In the genomic region with DNA sequence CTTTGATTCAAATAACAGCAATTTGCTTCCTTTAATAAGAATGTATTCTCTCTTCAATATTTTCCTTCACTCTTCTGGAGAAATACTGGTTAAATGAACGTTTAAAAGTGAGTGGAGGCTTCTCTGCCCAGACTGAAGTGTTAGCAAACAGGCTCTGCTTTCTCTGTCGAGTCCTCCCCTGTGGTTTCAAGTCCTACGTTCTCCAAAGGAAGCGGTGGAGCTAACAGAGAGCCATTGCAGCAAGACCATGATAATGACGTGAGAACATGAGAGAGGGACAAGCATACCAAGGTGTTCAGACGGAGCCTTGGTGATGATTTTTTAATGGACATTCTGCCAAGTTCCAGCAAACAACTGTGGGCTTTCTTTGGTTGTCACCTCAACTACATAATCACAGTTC, we compare ENCODE assay signal across 15 cellular contexts. TPM values are rescaled to one million over a fixed set of nuclear protein-coding genes. Genes with fewer than 3 reads are reported as not detected.
A peak's percentile ranks its signal among the peaks of the same experiment; 100 is the strongest.
DNase-seq lines count a peak whose midpoint lies in the region; ATAC-seq and TF ChIP-seq lines count a peak whose summit lies in the region.
"Had no signal": no experiment of that assay in that cellular context is flagged by ENCODE, and none has a peak within 500 bp of the region (broad histone marks: within the 10 kb centered on the region; RNA-seq: fewer than 3 reads in every experiment).

No MANE protein-coding gene starts in this region.

- peak; percentile 15 for DNase-seq in DMS153 (lab: John Stamatoyannopoulos, UW)
- DNase-seq in DMS153 treated with DMSO at 0.1 percent for 48 hours (lab: John Stamatoyannopoulos, UW; ENCODE audit: unreplicated experiment): no peak
- peak; percentile 37 for DNase-seq in NCI-H345 treated with DMSO at 0.1 percent for 48 hours (lab: John Stamatoyannopoulos, UW; ENCODE audit: unreplicated experiment)
- no peak for DNase-seq in esophagus squamous epithelium (lab: John Stamatoyannopoulos, UW)
- DNase-seq in Kasumi-1 (lab: John Stamatoyannopoulos, UW): no peak
- no peak for DNase-seq in activated CD8-positive, alpha-beta memory T cell treated with anti-CD3 and anti-CD28 coated beads, Interleukin-2, amount 50 U/mL, for 4 hours
- DNase-seq: activated T-cell treated with anti-CD3 and anti-CD28 coated beads, Interleukin-2, amount 50 U/mL, for 24 hours; amygdala; COR-L47; glutamatergic neuron; NCI-H526 had no signal

- no peak for TF ChIP-seq POLR2A in esophagus squamous epithelium (IDR thresholded peaks at IDR 0.05)

- peak overlapping the region; percentile 16 for H3K4me2 ChIP-seq in parathyroid adenoma (ENCODE audit: low read length)

- no peaks in the 10 kb centered on the region for H3K4me1 ChIP-seq in esophagus squamous epithelium
- peaks cover 6% of the 10 kb centered on the region for H3K4me1 ChIP-seq in parathyroid adenoma

- H3K4me3 ChIP-seq in esophagus squamous epithelium: no peak overlapping the region
- H3K4me3 ChIP-seq in parathyroid adenoma (ENCODE audit: low read depth, low read length): no peak overlapping the region

- 56 to 64% methylated on average over 6 of the region's 6 CpGs for WGBS in esophagus squamous epithelium, 2 donors

- H3K79me2 ChIP-seq in parathyroid adenoma: no peaks in the 10 kb centered on the region

- peaks cover 0 to 25% (median 0%) of the 10 kb centered on the region in 4 donors for H3K27me3 ChIP-seq in esophagus squamous epithelium
- no peaks in the 10 kb centered on the region for H3K27me3 ChIP-seq in parathyroid adenoma (ENCODE audit: control insufficient read depth, insufficient read depth, low read length)

- intact Hi-C loops in esophagus squamous epithelium (cut with DNase I): no loop called here

- no peak for TF ChIP-seq CTCF in esophagus squamous epithelium (IDR thresholded peaks at IDR 0.05)
- no peak for TF ChIP-seq CTCF in parathyroid adenoma (IDR thresholded peaks at IDR 0.05)

- H3K9ac ChIP-seq in parathyroid adenoma: no peak overlapping the region

- ATAC-seq in HG03139 (IDR thresholded peaks at IDR 0.05; ENCODE audit: unreplicated experiment): no peak
- ATAC-seq: activated CD4-positive, CD25-positive, alpha-beta regulatory T cell treated with anti-CD3 and anti-CD28 coated beads, Interleukin-2, amount 50 U/mL, for 24 hours had no signal

- H3K27ac ChIP-seq in esophagus squamous epithelium (peak overlapping the region in 3 of 4 donors; percentile 1 to 34 (median 2)), parathyroid adenoma (peak overlapping the region; percentile 9)
- H3K27ac ChIP-seq: 22Rv1 had no signal

- peak overlapping the region; percentile 79 for H2AFZ ChIP-seq in parathyroid adenoma

- H3K36me3 ChIP-seq in esophagus squamous epithelium (no peaks in the 10 kb centered on the region), parathyroid adenoma (ENCODE audit: control insufficient read depth, insufficient read depth, low read length) (no peaks in the 10 kb centered on the region)

- H3K9me3 ChIP-seq in esophagus squamous epithelium (no peaks in the 10 kb centered on the region), parathyroid adenoma (ENCODE audit: control insufficient read depth, low read length) (no peaks in the 10 kb centered on the region)

RNA-seq across cellular contexts. Expression of a gene that starts 26.2 kb away (rescaled TPM):
- total RNA-seq in esophagus squamous epithelium: 10 to 100 TPM in 2 of 4 donors, 1 to 10 TPM in 2; 1.0 to 33.0 (median 8.4) TPM

Comparison
In these comparisons a context has a peak if more than half of its experiments do, and no peak if none do; other contexts are left out.
1. DNase-seq: peak in DMS153 (single experiment) and NCI-H345 treated with DMSO at 0.1 percent for 48 hours (single experiment); none in DMS153 treated with DMSO at 0.1 percent for 48 hours (single experiment), esophagus squamous epithelium (single experiment), Kasumi-1 (0 of 2) and activated CD8-positive, alpha-beta memory T cell treated with anti-CD3 and anti-CD28 coated beads, Interleukin-2, amount 50 U/mL, for 4 hours (single experiment).